In genomic region chr22:46537946-46538815, GRCh38 we compare ENCODE assay signal across 8 cellular contexts. TPM values are rescaled to one million over a fixed set of nuclear protein-coding genes. Genes with fewer than 3 reads are reported as not detected.
DNase-seq lines count a peak whose midpoint lies in the region; ATAC-seq and TF ChIP-seq lines count a peak whose summit lies in the region.

No MANE protein-coding gene starts in this region.

- DNase-seq in BE2C (peak; percentile 46), dorsolateral prefrontal cortex (no peak), T-helper 9 cell (no peak), OCI-LY7 (ENCODE audit: low spot score) (no peak), SKM-1 treated with dmso at 0.1 percent for 144 hours (lab: John Stamatoyannopoulos, UW; ENCODE audit: unreplicated experiment) (no peak)

- H3K4me2 ChIP-seq in OCI-LY7 (ENCODE audit: low read length) = no peak overlapping the region

- H3K27ac Mint-ChIP-seq in IgD-negative memory B cell = peak overlapping the region in 2 of 3 donors; percentile 32 to 81

- peaks cover 37% of the 10 kb centered on the region for H3K27me3 Mint-ChIP-seq in IgD-negative memory B cell

- peak overlapping the region in 1 of 2 donors; percentile 43 for H3K9ac ChIP-seq in mucosa of rectum (ENCODE audit: low read depth in 1 of 2, low read length in 2 of 2)

- H3K79me2 ChIP-seq in OCI-LY7 (ENCODE audit: insufficient read depth, low read depth, low read length) = no peaks in the 10 kb centered on the region

- H3K4me3 Mint-ChIP-seq in IgD-negative memory B cell = peak overlapping the region; percentile 58 to 92 (median 78)

- no TSS peak for BruUV-seq in OCI-LY7 (replicated peaks; lab: Mats Ljungman, UMichigan)

- H3K36me3 ChIP-seq in BE2C (no peaks in the 10 kb centered on the region), mucosa of rectum (ENCODE audit: control insufficient read depth in 2 of 2, insufficient read depth in 2 of 2, low read length in 2 of 2) (peaks cover 0 to 4% of the 10 kb centered on the region in 2 donors), OCI-LY7 (ENCODE audit: insufficient read depth, low read length) (no peaks in the 10 kb centered on the region)

- no peaks in the 10 kb centered on the region for H4K20me1 ChIP-seq in OCI-LY7 (ENCODE audit: insufficient read depth, low read length)

- H2AFZ ChIP-seq in OCI-LY7 (ENCODE audit: low read length) = no peak overlapping the region

- intact Hi-C loops in dorsolateral prefrontal cortex (cut with DNase I) (loop anchor here in 1 of 2 donors (5.0 kb wide), 1 partner anchor 416 kb away; no protein-coding TSS in a partner anchor), OCI-LY7 (cut with micrococcal nuclease; ENCODE audit: unreplicated experiment) (no loop called here)

- no peak overlapping the region for H3K27ac ChIP-seq in dorsolateral prefrontal cortex
- H3K27ac ChIP-seq in mucosa of rectum (ENCODE audit: low read depth in 2 of 2, low read length in 2 of 2) = no peak overlapping the region
- no peak overlapping the region for H3K27ac ChIP-seq in OCI-LY7 (ENCODE audit: low read depth, low read length, poor library complexity, severe bottlenecking)

- H3K9me3 ChIP-seq in BE2C (no peaks in the 10 kb centered on the region), mucosa of rectum (ENCODE audit: control insufficient read depth in 2 of 2, low read length in 2 of 2) (no peaks in the 10 kb centered on the region), OCI-LY7 (ENCODE audit: low read length) (no peaks in the 10 kb centered on the region)

- H3K9me3 Mint-ChIP-seq in IgD-negative memory B cell = no peaks in the 10 kb centered on the region

- H3K27me3 ChIP-seq in BE2C (peaks cover 42% of the 10 kb centered on the region), dorsolateral prefrontal cortex (peaks cover 0 to 67% (median 38%) of the 10 kb centered on the region in 45 donors), mucosa of rectum (ENCODE audit: control insufficient read depth in 2 of 2, insufficient read depth in 2 of 2, low read length in 2 of 2) (peaks cover 11 to 20% of the 10 kb centered on the region in 2 donors)

- H3K36me3 Mint-ChIP-seq in IgD-negative memory B cell = no peaks in the 10 kb centered on the region

- H3K4me1 ChIP-seq in BE2C = no peaks in the 10 kb centered on the region
- peaks cover 2 to 13% of the 10 kb centered on the region in 2 donors for H3K4me1 ChIP-seq in mucosa of rectum (ENCODE audit: control insufficient read depth in 2 of 2, insufficient read depth in 2 of 2, low read length in 2 of 2)
- H3K4me1 ChIP-seq in OCI-LY7 (ENCODE audit: insufficient read depth, low read length, poor library complexity, severe bottlenecking) = no peaks in the 10 kb centered on the region

- H3K9me2 ChIP-seq in OCI-LY7 (ENCODE audit: insufficient read depth, low read length) = no peaks in the 10 kb centered on the region

- ATAC-seq in GM21723 (IDR thresholded peaks at IDR 0.05; ENCODE audit: unreplicated experiment) = no peak

- TF ChIP-seq CTCF in BE2C (IDR thresholded peaks at IDR 0.05; ENCODE audit: low read depth, low read length) (peak; percentile 26; the same call in 1 of the 2 replicates), dorsolateral prefrontal cortex (IDR thresholded peaks at IDR 0.05 in 54 of 56, conservative IDR thresholded peaks at IDR 0.05 in 2 of 56; ENCODE audit: low read depth in 1 of 56, partially characterized antibody in 56 of 56) (no peak), OCI-LY7 (conservative IDR thresholded peaks at IDR 0.05; ENCODE audit: low read length) (no peak)

- H3K4me1 Mint-ChIP-seq in IgD-negative memory B cell = peaks cover 1 to 5% (median 5%) of the 10 kb centered on the region in 3 donors

- H3K4me3 ChIP-seq in BE2C (ENCODE audit: low read depth, low read length) (peak overlapping the region; percentile 31), dorsolateral prefrontal cortex (peak overlapping the region in 39 of 59 donors; percentile 1 to 54 (median 25)), mucosa of rectum (ENCODE audit: low read length in 2 of 2) (peak overlapping the region; percentile 37 to 38), OCI-LY7 (ENCODE audit: low read depth, low read length, poor library complexity, severe bottlenecking) (no peak overlapping the region)

- POLR2A ChIA-PET in OCI-LY7 (lab: Charles Lee) = no interaction called here

- CTCF ChIA-PET in OCI-LY7 (lab: Charles Lee; ENCODE audit: unreplicated experiment) = no interaction called here

RNA-seq across cellular contexts. Expression of gene CELSR1, which starts 0.8 kb away (rescaled TPM):
- 0.29 TPM for polyA plus RNA-seq in BE2C (2012; ENCODE audit: insufficient read depth, insufficient read length, low read depth)
- polyA plus RNA-seq in IgD-negative memory B cell = 5.2 TPM
- total RNA-seq in dorsolateral prefrontal cortex = under 1 TPM in 111 of 120 experiments, not detected in 9; 0.03 to 0.93 (median 0.23) TPM
- 3.9 and 5.2 TPM in 2 replicates for total RNA-seq in OCI-LY7 (2014; rRNA removed; shearing (Covaris generic))
- total RNA-seq in OCI-LY7 (2022) = 3.7 and 4.9 TPM in 2 replicates
